12 cellular contexts compared by ENCODE assay signal in the genomic region with DNA sequence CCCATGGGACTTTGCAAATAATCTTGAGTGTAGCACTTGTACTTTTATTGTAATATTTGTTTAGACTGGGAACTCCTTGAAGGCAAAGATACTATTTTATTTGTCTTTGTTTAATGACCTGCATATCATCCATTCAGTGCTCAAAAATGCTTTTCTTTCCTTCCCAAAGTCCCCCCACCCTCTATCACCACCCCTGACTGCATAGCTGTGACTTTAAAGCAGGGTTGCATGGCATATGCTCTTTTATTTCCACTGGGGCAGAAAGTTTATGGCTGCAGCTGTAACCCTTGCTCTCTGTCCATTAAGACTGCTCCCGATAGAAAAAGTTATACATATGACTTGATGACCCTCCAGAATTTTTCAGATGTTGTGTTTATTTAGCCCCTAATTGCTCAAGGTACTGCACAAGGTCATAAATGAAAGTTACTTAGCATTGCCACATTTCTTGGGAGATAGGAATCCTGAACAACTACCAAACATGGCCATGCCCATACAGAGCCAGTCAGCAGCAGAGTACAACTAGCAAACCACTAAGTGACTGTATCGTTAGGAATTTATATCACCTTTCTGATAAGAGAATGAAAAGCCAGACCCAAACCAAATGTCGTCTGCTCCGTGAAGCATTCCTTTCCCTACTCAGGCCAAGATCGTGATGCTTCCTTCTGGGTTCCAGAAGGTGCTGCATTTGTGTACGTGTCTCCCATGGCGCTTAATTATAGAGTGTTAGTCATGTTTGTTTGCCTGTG.
A peak's percentile ranks its signal among the peaks of the same experiment; 100 is the strongest.
DNase-seq lines count a peak whose midpoint lies in the region; ATAC-seq and TF ChIP-seq lines count a peak whose summit lies in the region.
"Had no signal": no experiment of that assay in that cellular context is flagged by ENCODE, and none has a peak within 500 bp of the region (broad histone marks: within the 10 kb centered on the region; RNA-seq: fewer than 3 reads in every experiment).

No MANE protein-coding gene starts in this region.

- peaks cover 72% of the 10 kb centered on the region for H3K4me1 Mint-ChIP-seq in CD4-positive, alpha-beta T cell (ENCODE audit: low read depth)
- peaks cover 28% of the 10 kb centered on the region for H3K4me1 Mint-ChIP-seq in activated T-helper 2 cell treated with anti-CD3 and anti-CD28 coated beads, Interferon-gamma antibody, Interleukin-2, Interleukin-4, amounts not matched to agents 10 μg/mL and 5 μg/mL and 100 μg/mL, durations not matched to agents 14 hours and 24 hours and 36 hours (ENCODE audit: low read depth)

- no peaks in the 10 kb centered on the region for H3K27me3 Mint-ChIP-seq in CD4-positive, alpha-beta T cell
- no peaks in the 10 kb centered on the region for H3K27me3 Mint-ChIP-seq in activated T-helper 2 cell treated with anti-CD3 and anti-CD28 coated beads, Interferon-gamma antibody, Interleukin-2, Interleukin-4, amounts not matched to agents 10 μg/mL and 5 μg/mL and 100 μg/mL, durations not matched to agents 14 hours and 24 hours and 36 hours (ENCODE audit: low read depth)
- H3K27me3 Mint-ChIP-seq: stimulated activated naive B cell treated with anti-CD40 and anti-IgM and Interleukin-4, amounts not matched to agents 10 μg/mL and 1 μg/mL and 100 μg/mL, for 72 hours had no signal

- peak overlapping the region; percentile 73 for H3K4me2 ChIP-seq in HCT116 (ENCODE audit: low read length)

- POLR2A ChIA-PET in CD4-positive, alpha-beta T cell (lab: Charles Lee) = no interaction called here
- POLR2A ChIA-PET in HCT116 (lab: Charles Lee) = no interaction called here

- CTCF ChIA-PET in CD4-positive, alpha-beta T cell (lab: Charles Lee) = no interaction called here
- CTCF ChIA-PET in HCT116 (lab: Charles Lee) = no interaction called here

- no peak for DNase-seq in CD4-positive, alpha-beta T cell
- DNase-seq in HCT116 (ENCODE audit: low read depth, low spot score) (peak; percentile 66), astrocyte of the spinal cord (ENCODE audit: low read depth, low spot score) (peak; percentile 69), left colon (peak in 1 of 2 donors; percentile 45), dermis blood vessel endothelial cell (no peak), MG63 (no peak)
- DNase-seq in activated T-helper 2 cell treated with anti-CD3 and anti-CD28 coated beads, Interferon-gamma antibody, Interleukin-2, Interleukin-4, amounts not matched to agents 10 μg/mL and 5 μg/mL and 100 μg/mL, durations not matched to agents 14 hours and 24 hours and 36 hours (ENCODE audit: low spot score) = no peak
- DNase-seq: DMS153; left ventricle myocardium inferior; NCI-H526; stimulated activated naive B cell treated with anti-CD40 and anti-IgM and Interleukin-4, amounts not matched to agents 10 μg/mL and 1 μg/mL and 100 μg/mL, for 72 hours had no signal

- no peaks in the 10 kb centered on the region for H3K9me3 ChIP-seq in CD4-positive, alpha-beta T cell (ENCODE audit: control insufficient read depth, low read length)
- H3K9me3 ChIP-seq in HCT116 (ENCODE audit: control insufficient read depth in 1 of 2, insufficient read depth in 1 of 2, low read depth in 1 of 2, low read length in 2 of 2) (no peaks in the 10 kb centered on the region), MG63 (no peaks in the 10 kb centered on the region)
- H3K9me3 ChIP-seq: left ventricle myocardium inferior had no signal

- H3K9me2 ChIP-seq in HCT116 (ENCODE audit: insufficient read depth) = no peaks in the 10 kb centered on the region

- H3K36me3 ChIP-seq in HCT116 (ENCODE audit: control insufficient read depth in 1 of 2, insufficient read depth in 2 of 2, low read length in 2 of 2) (no peaks in the 10 kb centered on the region), MG63 (no peaks in the 10 kb centered on the region)
- H3K36me3 ChIP-seq: left ventricle myocardium inferior had no signal

- TF ChIP-seq POLR2A in HCT116 (IDR thresholded peaks at IDR 0.05; ENCODE audit: borderline replicate concordance, extremely low read depth, insufficient read depth, insufficient read length) = no peak

- TF ChIP-seq CTCF in CD4-positive, alpha-beta T cell (IDR thresholded peaks at IDR 0.05) = no peak
- TF ChIP-seq CTCF in HCT116 (IDR thresholded peaks at IDR 0.05 in 2 of 3, conservative IDR thresholded peaks at IDR 0.05 in 1 of 3; ENCODE audit: borderline replicate concordance in 1 of 3, insufficient read depth in 1 of 3, low read depth in 2 of 3, low read length in 2 of 3) = no peak
- no peak for TF ChIP-seq CTCF in astrocyte of the spinal cord (IDR thresholded peaks at IDR 0.05; ENCODE audit: low read depth, low read length)

- BruUV-seq in HCT116 (replicated peaks; lab: Mats Ljungman, UMichigan) = no TSS peak

- ATAC-seq in CD4-positive, alpha-beta T cell (ENCODE audit: poor library complexity) = no peak
- ATAC-seq in HCT116 (peak; percentile 86), left colon (peak; percentile 82), GM21619 (IDR thresholded peaks at IDR 0.05; ENCODE audit: unreplicated experiment) (no peak)

- H3K4me1 ChIP-seq in HCT116 (ENCODE audit: control insufficient read depth in 1 of 2, insufficient read depth in 2 of 2, low read length in 2 of 2) = peaks cover 58 to 70% of the 10 kb centered on the region in 2 experiments

- H3K9me3 Mint-ChIP-seq in CD4-positive, alpha-beta T cell = no peaks in the 10 kb centered on the region
- no peaks in the 10 kb centered on the region for H3K9me3 Mint-ChIP-seq in activated T-helper 2 cell treated with anti-CD3 and anti-CD28 coated beads, Interferon-gamma antibody, Interleukin-2, Interleukin-4, amounts not matched to agents 10 μg/mL and 5 μg/mL and 100 μg/mL, durations not matched to agents 14 hours and 24 hours and 36 hours
- H3K9me3 Mint-ChIP-seq: stimulated activated naive B cell treated with anti-CD40 and anti-IgM and Interleukin-4, amounts not matched to agents 10 μg/mL and 1 μg/mL and 100 μg/mL, for 72 hours had no signal

- H3K27ac Mint-ChIP-seq in CD4-positive, alpha-beta T cell = peak overlapping the region; percentile 73
- no peak overlapping the region for H3K27ac Mint-ChIP-seq in activated T-helper 2 cell treated with anti-CD3 and anti-CD28 coated beads, Interferon-gamma antibody, Interleukin-2, Interleukin-4, amounts not matched to agents 10 μg/mL and 5 μg/mL and 100 μg/mL, durations not matched to agents 14 hours and 24 hours and 36 hours
- H3K27ac Mint-ChIP-seq: stimulated activated naive B cell treated with anti-CD40 and anti-IgM and Interleukin-4, amounts not matched to agents 10 μg/mL and 1 μg/mL and 100 μg/mL, for 72 hours had no signal

- intact Hi-C loops in CD4-positive, alpha-beta T cell (cut with DNase I, micrococcal nuclease) = loop anchor here in 1 of 2 experiments (5.0 kb wide), 1 partner anchor 47 kb away; no protein-coding TSS in a partner anchor
- intact Hi-C loops in HCT116 (cut with micrococcal nuclease) = no loop called here
- intact Hi-C loops in left colon (cut with DNase I, micrococcal nuclease) = no loop called here
- intact Hi-C loops in activated T-helper 2 cell treated with anti-CD3 and anti-CD28 coated beads, Interferon-gamma antibody, Interleukin-2, Interleukin-4, amounts not matched to agents 10 μg/mL and 5 μg/mL and 100 μg/mL, durations not matched to agents 14 hours and 24 hours and 36 hours (cut with micrococcal nuclease) = no loop called here

- no peak overlapping the region for H3K4me3 Mint-ChIP-seq in CD4-positive, alpha-beta T cell
- H3K4me3 Mint-ChIP-seq in activated T-helper 2 cell treated with anti-CD3 and anti-CD28 coated beads, Interferon-gamma antibody, Interleukin-2, Interleukin-4, amounts not matched to agents 10 μg/mL and 5 μg/mL and 100 μg/mL, durations not matched to agents 14 hours and 24 hours and 36 hours (ENCODE audit: low read depth) = no peak overlapping the region
- H3K4me3 Mint-ChIP-seq: stimulated activated naive B cell treated with anti-CD40 and anti-IgM and Interleukin-4, amounts not matched to agents 10 μg/mL and 1 μg/mL and 100 μg/mL, for 72 hours had no signal

- H3K27me3 ChIP-seq in CD4-positive, alpha-beta T cell (ENCODE audit: control insufficient read depth, insufficient read depth, low read length) = no peaks in the 10 kb centered on the region
- H3K27me3 ChIP-seq in HCT116 (ENCODE audit: insufficient read depth, low read length) (no peaks in the 10 kb centered on the region), MG63 (no peaks in the 10 kb centered on the region)

- H2AFZ ChIP-seq in HCT116 (ENCODE audit: low read depth, low read length, poor library complexity, severe bottlenecking) = no peak overlapping the region

- RAD21 ChIA-PET in HCT116 (lab: Charles Lee; ENCODE audit: low non-redundant PET in 1 of 2, low total read pairs in 2 of 2, uncharacterized antibody in 2 of 2, unreplicated experiment in 2 of 2) = no interaction called here

- H3K79me2 ChIP-seq in HCT116 (ENCODE audit: insufficient read depth, low read length) = peaks cover 70% of the 10 kb centered on the region

- peak overlapping the region in 1 of 2 experiments; percentile 32; a peak in 2 of 4 replicates for H3K4me3 ChIP-seq in HCT116 (replicated peaks in 1 of 2; ENCODE audit: low read depth in 1 of 2, low read length in 2 of 2)
- H3K4me3 ChIP-seq in astrocyte of the spinal cord (ENCODE audit: low read depth, low read length) = no peak overlapping the region
- H3K4me3 ChIP-seq in MG63 = no peak overlapping the region
- H3K4me3 ChIP-seq: left ventricle myocardium inferior had no signal

- no peak overlapping the region for H3K27ac ChIP-seq in CD4-positive, alpha-beta T cell (ENCODE audit: low read depth, low read length)
- peak overlapping the region; percentile 44 for H3K27ac ChIP-seq in HCT116 (ENCODE audit: low read depth, low read length)
- H3K27ac ChIP-seq: left ventricle myocardium inferior had no signal

- in situ Hi-C loops in astrocyte of the spinal cord (cut with HindIII; ENCODE audit: low sequenced_read_pairs) = no loop called here

- peak overlapping the region; percentile 46 for H3K9ac ChIP-seq in HCT116 (ENCODE audit: low read length)

- TF ChIP-seq RAD21 in HCT116 (IDR thresholded peaks at IDR 0.05; ENCODE audit: low read depth) = 0 out of 2 replicates have a peak, but pooled peaks have one; percentile 5

- H4K20me1 ChIP-seq in HCT116 (ENCODE audit: insufficient read depth) = no peaks in the 10 kb centered on the region

- H3K36me3 Mint-ChIP-seq in CD4-positive, alpha-beta T cell (ENCODE audit: low read depth) = no peaks in the 10 kb centered on the region
- no peaks in the 10 kb centered on the region for H3K36me3 Mint-ChIP-seq in activated T-helper 2 cell treated with anti-CD3 and anti-CD28 coated beads, Interferon-gamma antibody, Interleukin-2, Interleukin-4, amounts not matched to agents 10 μg/mL and 5 μg/mL and 100 μg/mL, durations not matched to agents 14 hours and 24 hours and 36 hours (ENCODE audit: low read depth)

TF ChIP-seq in HCT116, 20 proteins besides CTCF, POLR2A, EP300 and RAD21 (continues in another document):
- TF ChIP-seq SP1 (IDR thresholded peaks at IDR 0.05; ENCODE audit: low read depth) = peak; percentile 46; the same call in 1 of the 2 replicates
- no peak for TF ChIP-seq EZH2phosphoT487 (IDR thresholded peaks at IDR 0.05; ENCODE audit: borderline replicate concordance)
- TF ChIP-seq YY1 (IDR thresholded peaks at IDR 0.05; ENCODE audit: extremely low read depth, insufficient replicate concordance, low read depth, low read length) = no peak
- TF ChIP-seq ZNF274 (IDR thresholded peaks at IDR 0.05; ENCODE audit: low read depth, low read length) = no peak
- TF ChIP-seq SIN3A (IDR thresholded peaks at IDR 0.05; ENCODE audit: low read depth) = no peak
- TF ChIP-seq POLR2AphosphoS5 (IDR thresholded peaks at IDR 0.05; ENCODE audit: low read depth, low read length) = no peak

Comparison
In these comparisons a context has a peak if more than half of its experiments do, and no peak if none do; other contexts are left out.
1. ATAC-seq: peak in HCT116 (single experiment) and left colon (single experiment); none in CD4-positive, alpha-beta T cell (single experiment) and GM21619 (single experiment).
2. DNase-seq: peak in HCT116 (single experiment) and astrocyte of the spinal cord (single experiment); none in CD4-positive, alpha-beta T cell (0 of 10), dermis blood vessel endothelial cell (single experiment), activated T-helper 2 cell treated with anti-CD3 and anti-CD28 coated beads, Interferon-gamma antibody, Interleukin-2, Interleukin-4, amounts not matched to agents 10 μg/mL and 5 μg/mL and 100 μg/mL, durations not matched to agents 14 hours and 24 hours and 36 hours (single experiment) and MG63 (single experiment).